19 cellular contexts compared by ENCODE assay signal in the genomic region with DNA sequence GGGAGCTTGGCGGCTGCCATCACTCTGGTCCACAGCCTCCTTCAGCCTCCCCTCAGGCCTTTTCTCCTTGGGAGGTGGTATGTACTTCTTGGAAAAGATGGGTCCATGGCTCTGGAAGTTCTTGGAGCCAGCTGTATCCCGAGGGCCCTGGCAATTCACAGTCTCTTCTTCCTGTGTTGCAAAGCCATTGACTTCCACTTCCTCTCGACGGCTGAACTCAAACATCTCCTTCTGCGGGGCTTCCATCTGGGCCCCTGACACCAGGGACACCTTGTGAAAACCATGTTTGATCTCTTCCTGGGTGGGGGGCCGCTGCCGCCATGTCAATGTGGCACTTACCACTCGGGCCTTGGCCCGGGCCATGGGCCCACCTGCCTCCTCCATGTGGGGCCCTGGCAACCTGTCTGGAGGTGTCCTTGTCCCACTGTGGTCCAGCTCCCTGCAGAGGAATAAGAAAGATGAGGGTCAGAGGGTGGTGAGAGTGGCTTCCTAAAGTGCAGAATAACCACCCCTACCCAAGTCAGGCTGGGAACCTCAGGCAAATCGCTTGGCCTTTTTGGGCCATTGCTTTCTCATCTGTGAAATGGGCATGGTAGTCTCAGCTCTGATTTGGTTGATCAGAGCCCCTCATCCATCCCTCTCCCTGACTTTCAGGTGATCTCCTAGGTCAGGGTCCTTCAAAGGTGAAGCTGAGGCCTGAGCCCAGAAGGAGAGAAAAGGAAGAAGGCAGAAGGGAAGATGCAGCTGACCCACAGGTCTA. TPM values are rescaled to one million over a fixed set of nuclear protein-coding genes. Genes with fewer than 3 reads are reported as not detected.
DNase-seq lines count a peak whose midpoint lies in the region; ATAC-seq, FAIRE-seq and TF ChIP-seq lines count a peak whose summit lies in the region.
"Had no signal": no experiment of that assay in that cellular context is flagged by ENCODE, and none has a peak within 500 bp of the region (broad histone marks: within the 10 kb centered on the region; RNA-seq: fewer than 3 reads in every experiment).

No MANE protein-coding gene starts in this region.

- no peaks in the 10 kb centered on the region for H3K9me3 ChIP-seq in HepG2 (ENCODE audit: low read length)
- no peaks in the 10 kb centered on the region for H3K9me3 ChIP-seq in right lobe of liver
- no peaks in the 10 kb centered on the region for H3K9me3 ChIP-seq in CD4-positive, alpha-beta T cell (ENCODE audit: control insufficient read depth, low read length)
- H3K9me3 ChIP-seq: HAP-1 had no signal

- ATAC-seq in HepG2 (no peak), right lobe of liver (no peak)
- ATAC-seq in CD4-positive, alpha-beta T cell (ENCODE audit: poor library complexity), result no peak

- TF ChIP-seq CTCF in HepG2 (CRISPR knock-in tag; IDR thresholded peaks at IDR 0.05) (no peak), right lobe of liver (IDR thresholded peaks at IDR 0.05) (no peak), neural crest cell (conservative IDR thresholded peaks at IDR 0.05) (no peak)
- TF ChIP-seq CTCF in CD4-positive, alpha-beta T cell (IDR thresholded peaks at IDR 0.05), result no peak

- H3K27me3 Mint-ChIP-seq in neural crest cell (ENCODE audit: low read depth), result no peaks in the 10 kb centered on the region
- no peaks in the 10 kb centered on the region for H3K27me3 Mint-ChIP-seq in CD4-positive, alpha-beta T cell
- H3K27me3 Mint-ChIP-seq: CD4-positive, alpha-beta memory T cell had no signal

- H3K36me3 ChIP-seq in HepG2 (replicated peaks in 1 of 2; ENCODE audit: control insufficient read depth in 1 of 2, insufficient read depth in 2 of 2, low read length in 2 of 2) (no peaks in the 10 kb centered on the region), right lobe of liver (no peaks in the 10 kb centered on the region)
- H3K36me3 ChIP-seq: HAP-1 had no signal

- peaks cover 2% of the 10 kb centered on the region for H3K79me2 ChIP-seq in HepG2 (ENCODE audit: insufficient read depth, low read length)

- no peak for DNase-seq in HepG2 (ENCODE audit: low spot score)
- DNase-seq in right lobe of liver, result no peak
- DNase-seq in SKM-1 treated with dmso at 0.1 percent for 144 hours (lab: John Stamatoyannopoulos, UW; ENCODE audit: unreplicated experiment), result peak; percentile 4
- no peak for DNase-seq in neural crest cell (ENCODE audit: low read depth, low spot score)
- DNase-seq in DMS53 (lab: John Stamatoyannopoulos, UW), result no peak
- no peak for DNase-seq in CD4-positive, alpha-beta T cell
- no peak for DNase-seq in germinal center (ENCODE audit: low spot score)
- DNase-seq: ACHN; C1 segment of cervical spinal cord; CD4-positive, alpha-beta memory T cell; DMS79 treated with DMSO at 0.1 percent for 48 hours; EL had no signal

- no peak for FAIRE-seq in HepG2 (lab: Jason Lieb, UNC)
- FAIRE-seq: G401.6, GM12891, GM19239, H1 had no signal

- no peak overlapping the region for H3K4me3 Mint-ChIP-seq in neural crest cell
- H3K4me3 Mint-ChIP-seq in CD4-positive, alpha-beta T cell, result no peak overlapping the region
- H3K4me3 Mint-ChIP-seq: CD4-positive, alpha-beta memory T cell had no signal

- peaks cover 28% of the 10 kb centered on the region for H3K4me1 Mint-ChIP-seq in neural crest cell
- H3K4me1 Mint-ChIP-seq in CD4-positive, alpha-beta T cell (ENCODE audit: low read depth), result no peaks in the 10 kb centered on the region

- no peak overlapping the region for H3K4me2 ChIP-seq in HepG2 (ENCODE audit: low read depth, low read length)

- H3K27ac ChIP-seq in HepG2 (ENCODE audit: extremely low read length, insufficient read depth, low read length) (no peak overlapping the region), right lobe of liver (no peak overlapping the region)
- no peak overlapping the region for H3K27ac ChIP-seq in CD4-positive, alpha-beta T cell (ENCODE audit: low read depth, low read length)

- intact Hi-C loops in HepG2 (cut with micrococcal nuclease; ENCODE audit: unreplicated experiment) (no loop called here), right lobe of liver (cut with DNase I) (no loop called here)
- intact Hi-C loops in CD4-positive, alpha-beta T cell (cut with DNase I, micrococcal nuclease), result no loop called here

- H3K9me3 Mint-ChIP-seq in neural crest cell, result no peaks in the 10 kb centered on the region
- no peaks in the 10 kb centered on the region for H3K9me3 Mint-ChIP-seq in CD4-positive, alpha-beta T cell
- H3K9me3 Mint-ChIP-seq: CD4-positive, alpha-beta memory T cell had no signal

- in situ Hi-C loops in HepG2 (cut with HindIII; ENCODE audit: extremely low pct_ligation_motif_present, low pct_unique_long_range_greater_than_20kb), result no loop called here

- H3K27ac Mint-ChIP-seq in neural crest cell (ENCODE audit: unreplicated experiment), result peak overlapping the region; percentile 43
- no peak overlapping the region for H3K27ac Mint-ChIP-seq in CD4-positive, alpha-beta T cell

- H2AFZ ChIP-seq in HepG2 (ENCODE audit: low read length), result no peak overlapping the region

- H4K20me1 ChIP-seq in HepG2 (ENCODE audit: insufficient read depth, low read length), result no peaks in the 10 kb centered on the region

- no peak for TF ChIP-seq POLR2A in HepG2 (IDR thresholded peaks at IDR 0.05; ENCODE audit: insufficient read depth in 1 of 2, low read depth in 2 of 2, low read length in 2 of 2)
- no peak for TF ChIP-seq POLR2A in right lobe of liver (IDR thresholded peaks at IDR 0.05)

- H3K27me3 ChIP-seq in HepG2 (ENCODE audit: control insufficient read depth in 1 of 2, insufficient read depth in 2 of 2, low read length in 2 of 2) (no peaks in the 10 kb centered on the region), right lobe of liver (no peaks in the 10 kb centered on the region)
- no peaks in the 10 kb centered on the region for H3K27me3 ChIP-seq in CD4-positive, alpha-beta T cell (ENCODE audit: control insufficient read depth, insufficient read depth, low read length)

- peaks cover 37% of the 10 kb centered on the region for H3K4me1 ChIP-seq in HepG2 (ENCODE audit: insufficient read depth, low read length)
- H3K4me1 ChIP-seq in right lobe of liver, result peaks cover 0 to 9% (median 0%) of the 10 kb centered on the region in 4 donors
- H3K4me1 ChIP-seq: HAP-1 had no signal

- 82% methylated on average over 6 of the region's 10 CpGs for WGBS in HepG2 (ENCODE audit: low lambda C conversion rate)
- WGBS in right lobe of liver (ENCODE audit: insufficient coverage, low coverage, low lambda C conversion rate, missing lambda C conversion rate), result 53% methylated on average over 3 of the region's 10 CpGs

- no peak overlapping the region for H3K4me3 ChIP-seq in HepG2 (replicated peaks in 1 of 3; ENCODE audit: insufficient read depth in 1 of 3, low read depth in 2 of 3, low read length in 3 of 3)
- no peak overlapping the region for H3K4me3 ChIP-seq in right lobe of liver
- H3K4me3 ChIP-seq: HAP-1 had no signal

- TF ChIP-seq RAD21 in HepG2 (CRISPR knock-in tag; IDR thresholded peaks at IDR 0.05), result no peak

- BruUV-seq in HepG2 (replicated peaks; lab: Mats Ljungman, UMichigan), result no TSS peak

- POLR2A ChIA-PET in HepG2 (lab: Yijun Ruan, JAX), result interaction anchor here (0.7 to 1.7 kb wide), 2 partner anchors 12 to 52 kb away, joined by 3 to 9 read pairs; no protein-coding TSS in a partner anchor
- POLR2A ChIA-PET in CD4-positive, alpha-beta T cell (lab: Charles Lee), result interaction anchor here (0.9 kb wide), 1 partner anchor 61 kb away, joined by 3 read pairs; no protein-coding TSS in a partner anchor

- TF ChIP-seq EP300 in HepG2 (IDR thresholded peaks at IDR 0.05; ENCODE audit: low read depth in 2 of 2, low read length in 2 of 2), result no peak
- TF ChIP-seq EP300 in HepG2 (CRISPR knock-in tag; IDR thresholded peaks at IDR 0.05; ENCODE audit: borderline replicate concordance), result no peak

- H3K9ac ChIP-seq in HepG2 (ENCODE audit: insufficient read depth, low read depth, low read length), result no peak overlapping the region

- CTCF ChIA-PET in HepG2 (lab: Yijun Ruan, JAX; ENCODE audit: low intra/inter-chr PET ratio, low total read pairs), result no interaction called here
- CTCF ChIA-PET in CD4-positive, alpha-beta T cell (lab: Charles Lee), result interaction anchor here (1.2 kb wide), 1 partner anchor 242 kb away, joined by 3 read pairs; no protein-coding TSS in a partner anchor

- H3K36me3 Mint-ChIP-seq in neural crest cell (ENCODE audit: low read depth), result no peaks in the 10 kb centered on the region
- H3K36me3 Mint-ChIP-seq in CD4-positive, alpha-beta T cell (ENCODE audit: low read depth), result no peaks in the 10 kb centered on the region
- H3K36me3 Mint-ChIP-seq: CD4-positive, alpha-beta memory T cell had no signal

RNA-seq across cellular contexts. Expression of gene CRYBG2, which starts 7.5 kb away (rescaled TPM):
- total RNA-seq in HepG2 (2016; rRNA removed; fragmentation: Illumina TruSeq; extraction: Trizol), result 0.39 and 1.3 TPM in 2 replicates
- 0.18 TPM in 1 of 2 replicates, not detected in the other for total RNA-seq in HepG2 (2016; cell fraction: cytosol; rRNA removed; fragmentation: Illumina TruSeq; extraction: Trizol; ENCODE audit: low read depth)
- 0.86 and 1.1 TPM in 2 replicates for total RNA-seq in HepG2 (2016; cell fraction: insoluble cytoplasmic fraction; rRNA removed; fragmentation: Illumina TruSeq; extraction: Trizol)
- 0.48 and 0.87 TPM in 2 replicates for total RNA-seq in HepG2 (2016; cell fraction: membrane; rRNA removed; fragmentation: Illumina TruSeq; extraction: Trizol)
- 2.3 TPM in 2 replicates for total RNA-seq in HepG2 (2016; cell fraction: nucleus; rRNA removed; fragmentation: Illumina TruSeq; extraction: Trizol)
- 2.9 and 4.7 TPM in 2 replicates for polyA plus RNA-seq in HepG2 (2011; rRNA removed)
- 2.0 and 2.5 TPM in 2 replicates for polyA plus RNA-seq in HepG2 (2011; cell fraction: cytosol; rRNA removed)
- 16.5 and 19.4 TPM in 2 replicates for polyA plus RNA-seq in HepG2 (2011; cell fraction: nucleus; rRNA removed)
- polyA plus RNA-seq in HepG2 (2012), result 2.7 and 3.8 TPM in 2 replicates
- polyA plus RNA-seq in HepG2 (2016; cell fraction: cytosol; fragmentation: Illumina TruSeq; extraction: Trizol; ENCODE audit: low read depth), result 0.12 and 0.98 TPM in 2 replicates
- polyA plus RNA-seq in HepG2 (2016; cell fraction: insoluble cytoplasmic fraction; fragmentation: Illumina TruSeq; extraction: Trizol; ENCODE audit: low read depth), result 1.7 and 1.8 TPM in 2 replicates
- 0.48 and 0.79 TPM in 2 replicates for polyA plus RNA-seq in HepG2 (2016; cell fraction: membrane; fragmentation: Illumina TruSeq; extraction: Trizol; ENCODE audit: low read depth)
- polyA plus RNA-seq in HepG2 (2016; cell fraction: nucleus; fragmentation: Illumina TruSeq; extraction: Trizol; ENCODE audit: insufficient read depth, low read depth), result 3.4 and 8.9 TPM in 2 replicates
- polyA minus RNA-seq in HepG2 (2011; rRNA and poly(A)+ RNA removed; ENCODE audit: low replicate concordance), result 3.5 and 7.2 TPM in 2 replicates
- 3.4 and 5.1 TPM in 2 replicates for polyA minus RNA-seq in HepG2 (2011; cell fraction: cytosol; rRNA and poly(A)+ RNA removed)
- polyA minus RNA-seq in HepG2 (2011; cell fraction: nucleus; rRNA and poly(A)+ RNA removed), result 7.6 and 9.4 TPM in 2 replicates
- 1 to 10 TPM in 2 of 6 experiments, under 1 TPM in 1, not detected in 3; 0.81 to 1.9 (median 1.7) TPM for total RNA-seq in right lobe of liver
- total RNA-seq in neural crest cell, result 3.8 and 6.3 TPM in 2 replicates
- total RNA-seq in CD4-positive, alpha-beta T cell, result 1 to 10 TPM; 1.3 to 1.4 TPM

RNA-seq across cellular contexts. Expression of gene ZNF683, which starts 26.1 kb away (rescaled TPM):
- total RNA-seq in HepG2 (2016; rRNA removed; fragmentation: Illumina TruSeq; extraction: Trizol), result not detected in 2 replicates
- not detected in 2 replicates for total RNA-seq in HepG2 (2016; cell fraction: cytosol; rRNA removed; fragmentation: Illumina TruSeq; extraction: Trizol; ENCODE audit: low read depth)
- not detected in 2 replicates for total RNA-seq in HepG2 (2016; cell fraction: insoluble cytoplasmic fraction; rRNA removed; fragmentation: Illumina TruSeq; extraction: Trizol)
- not detected in 2 replicates for total RNA-seq in HepG2 (2016; cell fraction: membrane; rRNA removed; fragmentation: Illumina TruSeq; extraction: Trizol)
- not detected in 2 replicates for total RNA-seq in HepG2 (2016; cell fraction: nucleus; rRNA removed; fragmentation: Illumina TruSeq; extraction: Trizol)
- not detected in 2 replicates for polyA plus RNA-seq in HepG2 (2011; rRNA removed)
- not detected in 2 replicates for polyA plus RNA-seq in HepG2 (2011; cell fraction: cytosol; rRNA removed)
- polyA plus RNA-seq in HepG2 (2011; cell fraction: nucleus; rRNA removed), result not detected in 2 replicates
- polyA plus RNA-seq in HepG2 (2012), result not detected in 2 replicates
- not detected in 2 replicates for polyA plus RNA-seq in HepG2 (2016; cell fraction: cytosol; fragmentation: Illumina TruSeq; extraction: Trizol; ENCODE audit: low read depth)
- not detected in 2 replicates for polyA plus RNA-seq in HepG2 (2016; cell fraction: insoluble cytoplasmic fraction; fragmentation: Illumina TruSeq; extraction: Trizol; ENCODE audit: low read depth)
- polyA plus RNA-seq in HepG2 (2016; cell fraction: membrane; fragmentation: Illumina TruSeq; extraction: Trizol; ENCODE audit: low read depth), result not detected in 2 replicates
- not detected in 2 replicates for polyA plus RNA-seq in HepG2 (2016; cell fraction: nucleus; fragmentation: Illumina TruSeq; extraction: Trizol; ENCODE audit: insufficient read depth, low read depth)
- polyA minus RNA-seq in HepG2 (2011; rRNA and poly(A)+ RNA removed; ENCODE audit: low replicate concordance), result not detected in 2 replicates
- polyA minus RNA-seq in HepG2 (2011; cell fraction: cytosol; rRNA and poly(A)+ RNA removed), result not detected in 2 replicates
- polyA minus RNA-seq in HepG2 (2011; cell fraction: nucleus; rRNA and poly(A)+ RNA removed), result not detected in 2 replicates
- under 1 TPM in 1 of 6 experiments, not detected in 5; 0.19 TPM for total RNA-seq in right lobe of liver
- not detected in 2 replicates for total RNA-seq in neural crest cell
- under 1 TPM in 1 of 2 experiments, not detected in 1; 0.41 TPM for total RNA-seq in CD4-positive, alpha-beta T cell
- total RNA-seq: A172; CD4-positive, alpha-beta memory T cell; H1; HT1080 had no signal
- polyA plus RNA-seq: H1 had no signal

RNA-seq across cellular contexts. Expression of gene CD52, which starts 28.7 kb away (rescaled TPM):
- total RNA-seq in HepG2 (2016; rRNA removed; fragmentation: Illumina TruSeq; extraction: Trizol), result not detected in 2 replicates
- total RNA-seq in HepG2 (2016; cell fraction: cytosol; rRNA removed; fragmentation: Illumina TruSeq; extraction: Trizol; ENCODE audit: low read depth), result not detected in 2 replicates
- total RNA-seq in HepG2 (2016; cell fraction: insoluble cytoplasmic fraction; rRNA removed; fragmentation: Illumina TruSeq; extraction: Trizol), result not detected in 2 replicates
- not detected in 2 replicates for total RNA-seq in HepG2 (2016; cell fraction: membrane; rRNA removed; fragmentation: Illumina TruSeq; extraction: Trizol)
- total RNA-seq in HepG2 (2016; cell fraction: nucleus; rRNA removed; fragmentation: Illumina TruSeq; extraction: Trizol), result not detected in 2 replicates
- 0.32 and 0.93 TPM in 2 replicates for polyA plus RNA-seq in HepG2 (2011; rRNA removed)
- 0.81 TPM in 2 replicates for polyA plus RNA-seq in HepG2 (2011; cell fraction: cytosol; rRNA removed)
- polyA plus RNA-seq in HepG2 (2011; cell fraction: nucleus; rRNA removed), result not detected in 2 replicates
- polyA plus RNA-seq in HepG2 (2012), result not detected in 2 replicates
- not detected in 2 replicates for polyA plus RNA-seq in HepG2 (2016; cell fraction: cytosol; fragmentation: Illumina TruSeq; extraction: Trizol; ENCODE audit: low read depth)
- not detected in 2 replicates for polyA plus RNA-seq in HepG2 (2016; cell fraction: insoluble cytoplasmic fraction; fragmentation: Illumina TruSeq; extraction: Trizol; ENCODE audit: low read depth)
- not detected in 2 replicates for polyA plus RNA-seq in HepG2 (2016; cell fraction: membrane; fragmentation: Illumina TruSeq; extraction: Trizol; ENCODE audit: low read depth)
- not detected in 2 replicates for polyA plus RNA-seq in HepG2 (2016; cell fraction: nucleus; fragmentation: Illumina TruSeq; extraction: Trizol; ENCODE audit: insufficient read depth, low read depth)
- 0.44 and 1.2 TPM in 2 replicates for polyA minus RNA-seq in HepG2 (2011; rRNA and poly(A)+ RNA removed; ENCODE audit: low replicate concordance)
- polyA minus RNA-seq in HepG2 (2011; cell fraction: cytosol; rRNA and poly(A)+ RNA removed), result not detected in 2 replicates
- polyA minus RNA-seq in HepG2 (2011; cell fraction: nucleus; rRNA and poly(A)+ RNA removed), result not detected in 2 replicates
- 10 to 100 TPM in 2 of 6 experiments, 1 to 10 TPM in 4; 2.8 to 17.6 (median 8.5) TPM for total RNA-seq in right lobe of liver
- total RNA-seq in neural crest cell, result not detected in 2 replicates
- total RNA-seq in CD4-positive, alpha-beta T cell, result 100 to 1,000 TPM; 582 to 608 TPM
- total RNA-seq: A172, HT1080 had no signal

RNA-seq across cellular contexts. Expression of gene UBXN11, which starts 40.0 kb away (rescaled TPM):
- total RNA-seq in HepG2 (2016; rRNA removed; fragmentation: Illumina TruSeq; extraction: Trizol), result 3.2 and 9.3 TPM in 2 replicates
- total RNA-seq in HepG2 (2016; cell fraction: cytosol; rRNA removed; fragmentation: Illumina TruSeq; extraction: Trizol; ENCODE audit: low read depth), result 4.9 and 5.3 TPM in 2 replicates
- 3.0 and 8.5 TPM in 2 replicates for total RNA-seq in HepG2 (2016; cell fraction: insoluble cytoplasmic fraction; rRNA removed; fragmentation: Illumina TruSeq; extraction: Trizol)
- total RNA-seq in HepG2 (2016; cell fraction: membrane; rRNA removed; fragmentation: Illumina TruSeq; extraction: Trizol), result 4.4 and 5.7 TPM in 2 replicates
- 15.9 and 19.3 TPM in 2 replicates for total RNA-seq in HepG2 (2016; cell fraction: nucleus; rRNA removed; fragmentation: Illumina TruSeq; extraction: Trizol)
- 10.3 and 10.4 TPM in 2 replicates for polyA plus RNA-seq in HepG2 (2011; rRNA removed)
- polyA plus RNA-seq in HepG2 (2011; cell fraction: cytosol; rRNA removed), result 3.0 and 5.8 TPM in 2 replicates
- 81.6 and 111 TPM in 2 replicates for polyA plus RNA-seq in HepG2 (2011; cell fraction: nucleus; rRNA removed)
- polyA plus RNA-seq in HepG2 (2012), result 4.8 and 5.2 TPM in 2 replicates
- 7.2 and 9.0 TPM in 2 replicates for polyA plus RNA-seq in HepG2 (2016; cell fraction: cytosol; fragmentation: Illumina TruSeq; extraction: Trizol; ENCODE audit: low read depth)
- polyA plus RNA-seq in HepG2 (2016; cell fraction: insoluble cytoplasmic fraction; fragmentation: Illumina TruSeq; extraction: Trizol; ENCODE audit: low read depth), result 6.4 and 8.0 TPM in 2 replicates
- 8.8 and 9.0 TPM in 2 replicates for polyA plus RNA-seq in HepG2 (2016; cell fraction: membrane; fragmentation: Illumina TruSeq; extraction: Trizol; ENCODE audit: low read depth)
- polyA plus RNA-seq in HepG2 (2016; cell fraction: nucleus; fragmentation: Illumina TruSeq; extraction: Trizol; ENCODE audit: insufficient read depth, low read depth), result 64.2 and 68.2 TPM in 2 replicates
- 4.3 and 43.2 TPM in 2 replicates for polyA minus RNA-seq in HepG2 (2011; rRNA and poly(A)+ RNA removed; ENCODE audit: low replicate concordance)
- polyA minus RNA-seq in HepG2 (2011; cell fraction: cytosol; rRNA and poly(A)+ RNA removed), result 1.2 and 2.0 TPM in 2 replicates
- 8.6 and 11.5 TPM in 2 replicates for polyA minus RNA-seq in HepG2 (2011; cell fraction: nucleus; rRNA and poly(A)+ RNA removed)
- total RNA-seq in right lobe of liver, result 10 to 100 TPM in 1 of 6 experiments, 1 to 10 TPM in 5; 4.3 to 11.3 (median 7.0) TPM
- 33.5 and 35.5 TPM in 2 replicates for total RNA-seq in neural crest cell
- 10 to 100 TPM; 39.3 to 42.3 TPM for total RNA-seq in CD4-positive, alpha-beta T cell

Comparison
In these comparisons a context has a peak if more than half of its experiments do, and no peak if none do; other contexts are left out.
1. RNA of gene CD52, which starts 28.7 kb away (total RNA-seq): 582 to 608 TPM in CD4-positive, alpha-beta T cell; 2.8 to 17.6 TPM in right lobe of liver, not detected in HepG2 and not detected in neural crest cell; every median in the first group is over 10 times any median in the second.